Comparison of ENCODE assay signal across 1 cellular context in genomic region chr15:52098328-52098727, GRCh38.
TF ChIP-seq lines count a peak whose summit lies in the region.

No MANE protein-coding gene starts in this region.

TF ChIP-seq in GM12878, 131 proteins besides CTCF, POLR2A, EP300 and RAD21:
- no peak for TF ChIP-seq CEBPZ (IDR thresholded peaks at IDR 0.05; ENCODE audit: low read depth, low read length)
- TF ChIP-seq NBN (IDR thresholded peaks at IDR 0.05) = no peak
- TF ChIP-seq CEBPB (IDR thresholded peaks at IDR 0.05; ENCODE audit: borderline replicate concordance in 1 of 2, low read depth in 2 of 2, low read length in 2 of 2) = peak in 1 of 2 experiments; percentile 88; a peak in 2 of 4 replicates
- no peak for TF ChIP-seq BCL11A (IDR thresholded peaks at IDR 0.05; ENCODE audit: low read depth, low read length)
